9 cellular contexts compared by ENCODE assay signal in genomic region chr6:56692586-56693245, GRCh38. TPM values are rescaled to one million over a fixed set of nuclear protein-coding genes. Genes with fewer than 3 reads are reported as not detected.
DNase-seq lines count a peak whose midpoint lies in the region; ATAC-seq and TF ChIP-seq lines count a peak whose summit lies in the region.
"Had no signal": no experiment of that assay in that cellular context is flagged by ENCODE, and none has a peak within 500 bp of the region (broad histone marks: within the 10 kb centered on the region; RNA-seq: fewer than 3 reads in every experiment).

No MANE protein-coding gene starts in this region.

- H3K9ac ChIP-seq in skeletal muscle tissue (ENCODE audit: low read depth in 1 of 3, low read length in 3 of 3) = peak overlapping the region; percentile 59 to 79 (median 75)

- no peak for TF ChIP-seq CTCF in WTC11 (IDR thresholded peaks at IDR 0.05)
- TF ChIP-seq CTCF in heart right ventricle (IDR thresholded peaks at IDR 0.05) = no peak

- peak overlapping the region; percentile 18 for H3K27ac Mint-ChIP-seq in WTC11

- H3K27me3 ChIP-seq in heart right ventricle (no peaks in the 10 kb centered on the region), skeletal muscle tissue (ENCODE audit: control insufficient read depth in 3 of 3, insufficient read depth in 3 of 3, low read length in 3 of 3) (no peaks in the 10 kb centered on the region)

- peaks cover 40% of the 10 kb centered on the region for H3K4me1 Mint-ChIP-seq in WTC11

- no peak for TF ChIP-seq POLR2A in erythroblast (IDR thresholded peaks at IDR 0.05; ENCODE audit: low read length)

- DNase-seq in GM03348 (ENCODE audit: low spot score) = peak; percentile 24
- DNase-seq in WTC11 (ENCODE audit: low spot score) = no peak
- DNase-seq in heart right ventricle = no peak
- DNase-seq in erythroblast (lab: John Stamatoyannopoulos, UW) = no peak
- no peak for DNase-seq in activated CD4-positive, alpha-beta T cell treated with anti-CD3 and anti-CD28 coated beads for 4 hours
- no peak for DNase-seq in NCI-H146 (lab: John Stamatoyannopoulos, UW)
- no peak for DNase-seq in cerebellum (ENCODE audit: low spot score)
- DNase-seq: T-helper 1 cell had no signal

- no peaks in the 10 kb centered on the region for H3K9me3 Mint-ChIP-seq in WTC11

- no peaks in the 10 kb centered on the region for H3K9me3 ChIP-seq in heart right ventricle
- no peaks in the 10 kb centered on the region for H3K9me3 ChIP-seq in skeletal muscle tissue (ENCODE audit: control insufficient read depth in 3 of 3, low read length in 3 of 3)

- ATAC-seq in WTC11 (no peak; the same call in 1 of the 2 replicates), heart right ventricle (peak; percentile 24 to 63 (median 56))

- peaks cover 0 to 12% (median 0%) of the 10 kb centered on the region in 9 donors for H3K36me3 ChIP-seq in heart right ventricle
- no peaks in the 10 kb centered on the region for H3K36me3 ChIP-seq in skeletal muscle tissue (ENCODE audit: control insufficient read depth in 3 of 3, insufficient read depth in 3 of 3, low read length in 3 of 3)

- WGBS in heart right ventricle, 2 donors = 40 to 59% methylated on average over 6 of the region's 6 CpGs

- H3K4me3 ChIP-seq in heart right ventricle (peak overlapping the region in 9 of 10 donors; percentile 26 to 58 (median 51)), skeletal muscle tissue (ENCODE audit: low read length in 3 of 3) (peak overlapping the region; percentile 61 to 63 (median 62))

- POLR2A ChIA-PET in WTC11 (lab: Charles Lee) = no interaction called here

- H3K4me1 ChIP-seq in heart right ventricle (peaks cover 0 to 47% (median 25%) of the 10 kb centered on the region in 9 donors), skeletal muscle tissue (ENCODE audit: control insufficient read depth in 3 of 3, insufficient read depth in 3 of 3, low read length in 3 of 3) (peaks cover 14 to 40% (median 26%) of the 10 kb centered on the region in 3 donors)

- H3K27ac ChIP-seq in heart right ventricle (peak overlapping the region; percentile 67 to 93 (median 87)), skeletal muscle tissue (ENCODE audit: low read depth, low read length) (peak overlapping the region; percentile 91)

- H3K36me3 Mint-ChIP-seq in WTC11 = peaks cover 13% of the 10 kb centered on the region

- no peaks in the 10 kb centered on the region for H3K27me3 Mint-ChIP-seq in WTC11 (ENCODE audit: low read depth)

- intact Hi-C loops in heart right ventricle (cut with DNase I) = no loop called here

- CTCF ChIA-PET in WTC11 (lab: Charles Lee) = interaction anchor here (0.9 to 1.6 kb wide), 4 partner anchors 17 to 159 kb away, joined by 3 to 6 read pairs (median 4); no protein-coding TSS in a partner anchor

- no peak overlapping the region for H3K4me3 Mint-ChIP-seq in WTC11

TF ChIP-seq in WTC11, 78 proteins besides CTCF, POLR2A, EP300 and RAD21:
- TF ChIP-seq MYBL2 (CRISPR knock-in tag; IDR thresholded peaks at IDR 0.05) (no peak), ZSCAN18 (CRISPR knock-in tag; IDR thresholded peaks at IDR 0.05) (no peak), GABPB1 (CRISPR knock-in tag; IDR thresholded peaks at IDR 0.05) (peak; percentile 39; the same call in 1 of the 2 replicates)

RNA-seq across cellular contexts. Expression of gene DST, which starts 50.0 kb away (rescaled TPM):
- 102 to 132 TPM (median 105 TPM) in 3 replicates for total RNA-seq in WTC11 (2021)
- total RNA-seq in heart right ventricle = 100 to 1,000 TPM; 218 to 619 (median 514) TPM
- 100 to 1,000 TPM; 103 to 211 TPM for polyA plus RNA-seq in heart right ventricle
- total RNA-seq in skeletal muscle tissue = 183 TPM
- 383 TPM for total RNA-seq in cerebellum
